Comparison of ENCODE assay signal across 10 cellular contexts in genomic region chr7:126727930-126728331, GRCh38.
DNase-seq lines count a peak whose midpoint lies in the region; ATAC-seq and TF ChIP-seq lines count a peak whose summit lies in the region.
"Had no signal": no experiment of that assay in that cellular context is flagged by ENCODE, and none has a peak within 500 bp of the region (broad histone marks: within the 10 kb centered on the region; RNA-seq: fewer than 3 reads in every experiment).

No MANE protein-coding gene starts in this region.

- H3K4me1 ChIP-seq in upper lobe of right lung: no peaks in the 10 kb centered on the region
- H3K4me1 ChIP-seq: thyroid gland had no signal

- no peaks in the 10 kb centered on the region for H3K27me3 ChIP-seq in upper lobe of right lung
- H3K27me3 ChIP-seq: thyroid gland had no signal

- DNase-seq in AG20443 (ENCODE audit: low spot score): peak; percentile 7
- DNase-seq in HCEC 1CT: peak; percentile 74
- peak; percentile 77 for DNase-seq in RKO (ENCODE audit: low spot score)
- DNase-seq in fibroblast of mammary gland (ENCODE audit: low read depth): peak; percentile 17
- no peak for DNase-seq in hippocampal formation (lab: John Stamatoyannopoulos, UW)
- no peak for DNase-seq in DMS153 (lab: John Stamatoyannopoulos, UW)
- no peak for DNase-seq in upper lobe of right lung
- DNase-seq: activated naive CD4-positive, alpha-beta T cell treated with anti-CD3 and anti-CD28 coated beads, Interleukin-2, amount 10 ng/mL, durations not matched to agents 7 days and 5 days; thyroid gland had no signal

- H3K36me3 ChIP-seq in upper lobe of right lung: no peaks in the 10 kb centered on the region
- H3K36me3 ChIP-seq: thyroid gland had no signal

- TF ChIP-seq CTCF in fibroblast of mammary gland (conservative IDR thresholded peaks at IDR 0.05; ENCODE audit: control insufficient read depth, insufficient read depth, low read depth, low read length): no peak
- TF ChIP-seq CTCF in upper lobe of right lung (IDR thresholded peaks at IDR 0.05): no peak

- no peaks in the 10 kb centered on the region for H3K9me3 ChIP-seq in upper lobe of right lung
- H3K9me3 ChIP-seq: thyroid gland had no signal

- ATAC-seq in HG03139 (IDR thresholded peaks at IDR 0.05; ENCODE audit: unreplicated experiment): no peak
- no peak for ATAC-seq in upper lobe of right lung

- no peak overlapping the region for H3K4me3 ChIP-seq in fibroblast of mammary gland (ENCODE audit: control insufficient read depth, low read depth, low read length)
- no peak overlapping the region for H3K4me3 ChIP-seq in upper lobe of right lung
- H3K4me3 ChIP-seq: thyroid gland had no signal

- intact Hi-C loops in upper lobe of right lung (cut with DNase I): no loop called here

- H3K27ac ChIP-seq in upper lobe of right lung: no peak overlapping the region
- H3K27ac ChIP-seq: thyroid gland had no signal

Comparison
In these comparisons a context has a peak if more than half of its experiments do, and no peak if none do; other contexts are left out.
1. DNase-seq: peak in AG20443 (single experiment), HCEC 1CT (single experiment), RKO (single experiment) and fibroblast of mammary gland (single experiment); none in hippocampal formation (0 of 2), DMS153 (single experiment) and upper lobe of right lung (single experiment).